ENCODE assay signal across 14 cellular contexts in the genomic region with DNA sequence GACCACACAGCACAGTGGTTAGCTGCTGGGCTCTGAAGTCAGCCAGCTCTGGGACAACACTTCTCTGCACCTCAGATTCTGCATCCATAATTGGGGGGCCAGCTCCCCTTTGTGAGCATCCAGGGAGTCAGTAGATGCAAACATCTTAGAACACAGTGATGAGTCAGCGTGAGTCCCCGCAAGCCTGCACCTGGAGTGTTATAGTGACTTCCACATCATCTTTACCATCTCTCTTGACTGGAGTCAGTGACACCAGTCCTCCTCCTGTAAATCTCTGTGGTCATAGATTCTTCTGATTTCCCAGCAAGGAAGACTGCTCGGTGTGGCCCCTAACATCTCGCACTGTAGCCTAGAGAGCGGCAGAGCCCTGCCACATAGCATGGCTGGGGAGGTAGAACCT. TPM values are rescaled to one million over a fixed set of nuclear protein-coding genes. Genes with fewer than 3 reads are reported as not detected.
DNase-seq lines count a peak whose midpoint lies in the region; ATAC-seq and TF ChIP-seq lines count a peak whose summit lies in the region.
"Had no signal": no experiment of that assay in that cellular context is flagged by ENCODE, and none has a peak within 500 bp of the region (broad histone marks: within the 10 kb centered on the region; RNA-seq: fewer than 3 reads in every experiment).

No MANE protein-coding gene starts in this region.

- H3K4me3 ChIP-seq in SJSA1 (no peak overlapping the region), gastroesophageal sphincter (no peak overlapping the region), stomach (no peak overlapping the region)

- TF ChIP-seq POLR2A in gastroesophageal sphincter (IDR thresholded peaks at IDR 0.05): no peak
- no peak for TF ChIP-seq POLR2A in stomach (IDR thresholded peaks at IDR 0.05)

- H3K36me3 ChIP-seq in SJSA1 (peaks cover 76% of the 10 kb centered on the region), gastroesophageal sphincter (no peaks in the 10 kb centered on the region), stomach (no peaks in the 10 kb centered on the region)

- H3K4me1 ChIP-seq in SJSA1 (replicated peaks) (peaks cover 87% of the 10 kb centered on the region), gastroesophageal sphincter (peaks cover 0 to 71% (median 29%) of the 10 kb centered on the region in 3 donors), stomach (peaks cover 50 to 70% (median 63%) of the 10 kb centered on the region in 4 donors)

- WGBS in gastroesophageal sphincter (ENCODE audit: low coverage in 1 of 2), 2 donors: 100% methylated on average over 4 of the region's 5 CpGs; no CpG with 5 or more reads in 1 of the 2 donors
- 84 to 89% (median 87%) methylated on average over 5 of the region's 5 CpGs for WGBS in stomach, 5 donors

- H3K9me3 ChIP-seq in SJSA1 (replicated peaks) (0 out of 2 replicates have a peak, but pooled peaks cover 2% of the 10 kb centered on the region), gastroesophageal sphincter (no peaks in the 10 kb centered on the region), stomach (no peaks in the 10 kb centered on the region)

- TF ChIP-seq EP300 in gastroesophageal sphincter (IDR thresholded peaks at IDR 0.05) (no peak), stomach (IDR thresholded peaks at IDR 0.05) (no peak)

- ATAC-seq in gastroesophageal sphincter (no peak), HG03095 (IDR thresholded peaks at IDR 0.05; ENCODE audit: unreplicated experiment) (no peak), GM18502 (IDR thresholded peaks at IDR 0.05; ENCODE audit: poor library complexity, unreplicated experiment) (no peak)
- ATAC-seq in activated CD4-positive, CD25-positive, alpha-beta regulatory T cell treated with anti-CD3 and anti-CD28 coated beads, Interleukin-2, amount 50 U/mL, for 24 hours: no peak
- ATAC-seq: Panc1 had no signal

- H3K27ac ChIP-seq in SJSA1 (peak overlapping the region; percentile 28), gastroesophageal sphincter (peak overlapping the region in 3 of 4 donors; percentile 90 to 97 (median 91)), stomach (peak overlapping the region; percentile 13 to 92 (median 87)), substantia nigra (ENCODE audit: low read depth, low read length, poor library complexity, severe bottlenecking) (no peak overlapping the region)

- H3K27me3 ChIP-seq in SJSA1 (replicated peaks) (no peaks in the 10 kb centered on the region), gastroesophageal sphincter (no peaks in the 10 kb centered on the region), stomach (peaks cover 0 to 10% (median 0%) of the 10 kb centered on the region in 3 donors)

- no peak for TF ChIP-seq CTCF in gastroesophageal sphincter (IDR thresholded peaks at IDR 0.05)
- TF ChIP-seq CTCF in stomach (IDR thresholded peaks at IDR 0.05): no peak

- intact Hi-C loops in stomach (cut with DNase I; ENCODE audit: low total_unique reads): no loop called here

- peak; percentile 34 for DNase-seq in ELR (ENCODE audit: low read depth)
- DNase-seq in SJSA1 (ENCODE audit: low read depth in 1 of 2, low spot score in 2 of 2): no peak
- no peak for DNase-seq in stomach
- DNase-seq in substantia nigra (lab: John Stamatoyannopoulos, UW): no peak
- DNase-seq: activated CD8-positive, alpha-beta memory T cell treated with anti-CD3 and anti-CD28 coated beads, Interleukin-2, amount 50 U/mL, for 48 hours; CD8-positive, alpha-beta memory T cell; stimulated activated CD4-positive, alpha-beta T cell treated with anti-CD3 and anti-CD28 coated beads, Interleukin-4, amount 100 ng/mL, for 24 hours; stimulated activated naive CD4-positive, alpha-beta T cell treated with Interleukin-2 at 50 U/mL for 16 hours had no signal

RNA-seq across cellular contexts. Expression of gene EDN2, which starts 13.9 kb away (rescaled TPM):
- total RNA-seq in SJSA1 (2014; rRNA removed; shearing (Covaris generic)): 3.0 and 6.7 TPM in 2 replicates
- total RNA-seq in gastroesophageal sphincter (1 to 10 TPM in 1 of 4 donors, under 1 TPM in 1, not detected in 2; 0.50 to 1.1 TPM), stomach (10 to 100 TPM in 2 of 5 donors, not detected in 3; 16.5 to 71.8 TPM)
- 1 to 10 TPM; 1.5 to 2.5 (median 2.1) TPM for polyA plus RNA-seq in stomach
- total RNA-seq: CD8-positive, alpha-beta memory T cell; liver had no signal
- polyA plus RNA-seq: CD8-positive, alpha-beta memory T cell had no signal
